Comparison of ENCODE assay signal across 8 cellular contexts in genomic region chr11:130070109-130070828, GRCh38. TPM values are rescaled to one million over a fixed set of nuclear protein-coding genes. Genes with fewer than 3 reads are reported as not detected.
DNase-seq lines count a peak whose midpoint lies in the region; ATAC-seq and TF ChIP-seq lines count a peak whose summit lies in the region.

No MANE protein-coding gene starts in this region.

- H3K4me3 ChIP-seq in fibroblast of the aortic adventitia (ENCODE audit: low read depth, low read length) (peak overlapping the region; percentile 86), neural cell (ENCODE audit: low read length) (peak overlapping the region; percentile 77), thymus (ENCODE audit: low read length) (peak overlapping the region; percentile 93)

- peaks cover 47% of the 10 kb centered on the region for H3K79me2 ChIP-seq in neural cell (replicated peaks; ENCODE audit: insufficient read depth, low read length)

- H3K4me2 ChIP-seq in neural cell (ENCODE audit: low read length), result no peak overlapping the region

- H3K9me3 Mint-ChIP-seq in activated T-helper 17 cell treated with anti-CD3 and anti-CD28 coated beads, Interleukin-2, amount 50 U/mL, for 72 hours, result no peaks in the 10 kb centered on the region

- TF ChIP-seq RAD21 in neural cell (conservative IDR thresholded peaks at IDR 0.05), result no peak

- H3K9me3 ChIP-seq in neural cell (ENCODE audit: low read length) (no peaks in the 10 kb centered on the region), thymus (ENCODE audit: control insufficient read depth) (no peaks in the 10 kb centered on the region)

- H3K36me3 ChIP-seq in neural cell (ENCODE audit: insufficient read depth, low read length), result no peaks in the 10 kb centered on the region
- H3K36me3 ChIP-seq in thymus (ENCODE audit: control insufficient read depth, insufficient read depth), result no peaks in the 10 kb centered on the region

- DNase-seq in DMS153 treated with DMSO at 0.1 percent for 48 hours (lab: John Stamatoyannopoulos, UW; ENCODE audit: unreplicated experiment) (peak; percentile 20), DMS153 (lab: John Stamatoyannopoulos, UW) (no peak), NCI-H774 (lab: John Stamatoyannopoulos, UW) (peak; percentile 12), fibroblast of the aortic adventitia (ENCODE audit: low read depth) (peak; percentile 27)

- H3K27ac ChIP-seq in neural cell (ENCODE audit: low read length) (peak overlapping the region; percentile 78), thymus (ENCODE audit: low read depth) (peak overlapping the region; percentile 82)

- no peak overlapping the region for H2AFZ ChIP-seq in neural cell (ENCODE audit: low read depth, low read length)

- H3K4me3 Mint-ChIP-seq in activated T-helper 17 cell treated with anti-CD3 and anti-CD28 coated beads, Interleukin-2, amount 50 U/mL, for 72 hours, result peak overlapping the region; percentile 90

- TF ChIP-seq CTCF in fibroblast of the aortic adventitia (IDR thresholded peaks at IDR 0.05; ENCODE audit: insufficient read depth, low read length) (peak; percentile 20), neural cell (IDR thresholded peaks at IDR 0.05; ENCODE audit: poor library complexity, severe bottlenecking) (peak; percentile 19)

- no peaks in the 10 kb centered on the region for H3K9me2 ChIP-seq in neural cell (ENCODE audit: insufficient read depth, low read length)

- H3K36me3 Mint-ChIP-seq in activated T-helper 17 cell treated with anti-CD3 and anti-CD28 coated beads, Interleukin-2, amount 50 U/mL, for 72 hours (ENCODE audit: low read depth), result peaks cover 10% of the 10 kb centered on the region

- no peaks in the 10 kb centered on the region for H3F3A ChIP-seq in neural cell (ENCODE audit: insufficient read depth, low read length, poor library complexity, severe bottlenecking)

- under 1% methylated on average over 99 of the region's 99 CpGs for whole genome bisulfite sequencing in thymus

- ATAC-seq in HG02763 (IDR thresholded peaks at IDR 0.05; ENCODE audit: unreplicated experiment), result peak; percentile 4
- peak; percentile 32 for ATAC-seq in activated T-helper 17 cell treated with anti-CD3 and anti-CD28 coated beads, Interleukin-2, amount 50 U/mL, for 72 hours (replicated peaks)

- H3K4me1 Mint-ChIP-seq in activated T-helper 17 cell treated with anti-CD3 and anti-CD28 coated beads, Interleukin-2, amount 50 U/mL, for 72 hours, result peaks cover 22% of the 10 kb centered on the region

- no peak for TF ChIP-seq EP300 in neural cell (conservative IDR thresholded peaks at IDR 0.05; ENCODE audit: poor library complexity, severe bottlenecking)

- H3K27me3 Mint-ChIP-seq in activated T-helper 17 cell treated with anti-CD3 and anti-CD28 coated beads, Interleukin-2, amount 50 U/mL, for 72 hours, result peaks cover 6% of the 10 kb centered on the region

- peaks cover 6% of the 10 kb centered on the region for H3K4me1 ChIP-seq in thymus (ENCODE audit: control insufficient read depth, insufficient read depth, low read length)

- H4K20me1 ChIP-seq in neural cell (ENCODE audit: insufficient read depth), result no peaks in the 10 kb centered on the region

- H3K9ac ChIP-seq in neural cell (ENCODE audit: low read length), result peak overlapping the region; percentile 90

- H3K27me3 ChIP-seq in neural cell (ENCODE audit: insufficient read depth, low read depth, low read length), result no peaks in the 10 kb centered on the region
- H3K27me3 ChIP-seq in thymus (ENCODE audit: control insufficient read depth, insufficient read depth), result peaks cover 12% of the 10 kb centered on the region

- H3K27ac Mint-ChIP-seq in activated T-helper 17 cell treated with anti-CD3 and anti-CD28 coated beads, Interleukin-2, amount 50 U/mL, for 72 hours, result peak overlapping the region; percentile 84

TF ChIP-seq in neural cell, 6 proteins besides CTCF, POLR2A, EP300 and RAD21:
- TF ChIP-seq POLR2AphosphoS5 (IDR thresholded peaks at IDR 0.05) (no peak), EZH2 (IDR thresholded peaks at IDR 0.05; ENCODE audit: borderline replicate concordance, insufficient read depth, low read length, poor library complexity, severe bottlenecking) (no peak), MXI1 (conservative IDR thresholded peaks at IDR 0.05; ENCODE audit: poor library complexity, severe bottlenecking) (peak; percentile 9), SMC3 (conservative IDR thresholded peaks at IDR 0.05; ENCODE audit: poor library complexity) (no peak)
TF ChIP-seq in neural cell: peak in this region for 1.

RNA-seq across cellular contexts. Expression of gene APLP2, which starts 0.6 kb away (rescaled TPM):
- 10 to 100 TPM; 31.2 to 34.0 TPM for total RNA-seq in activated T-helper 17 cell treated with anti-CD3 and anti-CD28 coated beads, Interleukin-2, amount 50 U/mL, for 72 hours
- 724 and 1,292 TPM in 2 replicates for total RNA-seq in fibroblast of the aortic adventitia (ENCODE audit: low replicate concordance)
- polyA plus RNA-seq in neural cell (222 and 226 TPM in 2 replicates), thymus (101 TPM)
- polyA minus RNA-seq in neural cell, result 278 and 306 TPM in 2 replicates

Comparison
In these comparisons a context has a peak if more than half of its experiments do, and no peak if none do; other contexts are left out.
1. RNA of gene APLP2, which starts 0.6 kb away (total RNA-seq): 724 to 1,292 TPM in fibroblast of the aortic adventitia; 31.2 to 34.0 TPM in activated T-helper 17 cell treated with anti-CD3 and anti-CD28 coated beads, Interleukin-2, amount 50 U/mL, for 72 hours; every median in the first group is over 10 times any median in the second.
2. Peak in every context shown above with its lines, with median percentiles within 50 percentile points of each other: H3K4me3 ChIP-seq.